In the genomic region with DNA sequence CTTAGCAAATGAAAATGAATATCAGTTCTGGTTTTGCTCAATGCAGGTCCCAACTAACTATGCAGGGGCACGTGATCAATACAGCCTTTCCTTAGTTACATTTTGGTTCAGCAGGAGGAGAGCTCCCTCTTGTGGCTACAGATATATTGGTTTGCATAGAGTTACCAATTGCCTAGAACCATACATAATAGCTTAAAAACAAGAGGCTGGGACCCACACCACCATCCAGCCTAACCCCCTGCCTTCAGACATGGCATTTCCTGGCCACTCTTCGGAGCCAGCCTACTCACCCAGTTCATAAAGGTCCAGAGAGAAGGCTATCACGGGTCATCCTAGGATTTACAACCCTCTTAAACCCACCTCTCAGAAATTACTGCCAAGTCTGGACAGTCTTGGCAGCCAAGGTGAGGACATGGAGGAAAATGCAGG, we compare ENCODE assay signal across 2 cellular contexts.
TF ChIP-seq lines count a peak whose summit lies in the region.

No MANE protein-coding gene starts in this region.

TF ChIP-seq in SK-N-SH treated with all-trans-retinoic acid at 6 μM for 48 hours, 23 proteins besides CTCF, POLR2A, EP300 and RAD21 (continued from another document):
- 0 out of 2 replicates have a peak, but pooled peaks have one; percentile 15 for TF ChIP-seq ISL1 (CRISPR knock-in tag; IDR thresholded peaks at IDR 0.05)
TF ChIP-seq in SK-N-SH treated with all-trans-retinoic acid at 6 μM for 48 hours: peak in this region for 2.

TF ChIP-seq in GM12878, 131 proteins besides CTCF, POLR2A, EP300 and RAD21 (continued from another document and continues in another):
- TF ChIP-seq ZNF592 (IDR thresholded peaks at IDR 0.05) (peak; percentile 72; the same call in 1 of the 2 replicates), ESRRA (IDR thresholded peaks at IDR 0.05; ENCODE audit: low read length) (no peak), RFX5 (IDR thresholded peaks at IDR 0.05; ENCODE audit: low read depth, low read length) (0 out of 2 replicates have a peak, but pooled peaks have one; percentile 23), KLF5 (IDR thresholded peaks at IDR 0.05; ENCODE audit: partially characterized antibody) (peak; percentile 31), BCL11A (IDR thresholded peaks at IDR 0.05; ENCODE audit: low read depth, low read length) (no peak), ZNF687 (IDR thresholded peaks at IDR 0.05) (peak; percentile 19; the same call in 1 of the 2 replicates), MYB (IDR thresholded peaks at IDR 0.05; ENCODE audit: borderline replicate concordance, low read depth, low read length) (0 out of 2 replicates have a peak, but pooled peaks have one; percentile 17), RUNX3 (IDR thresholded peaks at IDR 0.05; ENCODE audit: low read length) (peak; percentile 15; the same call in 1 of the 2 replicates), CREM (IDR thresholded peaks at IDR 0.05; ENCODE audit: low read depth) (0 out of 2 replicates have a peak, but pooled peaks have one; percentile 24), IKZF2 (IDR thresholded peaks at IDR 0.05) (no peak), CREB1 (IDR thresholded peaks at IDR 0.05; ENCODE audit: low read depth) (0 out of 2 replicates have a peak, but pooled peaks have one; percentile 14), SPI1 (IDR thresholded peaks at IDR 0.05; ENCODE audit: borderline replicate concordance, insufficient read depth, low read depth, low read length) (no peak), NFXL1 (IDR thresholded peaks at IDR 0.05; ENCODE audit: borderline replicate concordance) (no peak), NRF1 (conservative IDR thresholded peaks at IDR 0.05; ENCODE audit: low read depth, low read length) (no peak), USF1 (IDR thresholded peaks at IDR 0.05; ENCODE audit: borderline replicate concordance, extremely low read length, insufficient read depth, low read depth, low read length) (peak; percentile 90), ASH2L (IDR thresholded peaks at IDR 0.05; ENCODE audit: borderline replicate concordance, low read depth) (no peak), RAD51 (IDR thresholded peaks at IDR 0.05) (peak; percentile 98), BHLHE40 (IDR thresholded peaks at IDR 0.05; ENCODE audit: borderline replicate concordance in 1 of 2, low read depth in 2 of 2, low read length in 1 of 2) (peak; percentile 93 to 94), SMAD1 (IDR thresholded peaks at IDR 0.05; ENCODE audit: low read depth, partially characterized antibody) (no peak), SMC3 (IDR thresholded peaks at IDR 0.05; ENCODE audit: borderline replicate concordance, low read length) (peak; percentile 52), RB1 (IDR thresholded peaks at IDR 0.05; ENCODE audit: borderline replicate concordance) (peak; percentile 49; the same call in 1 of the 2 replicates), USF2 (IDR thresholded peaks at IDR 0.05; ENCODE audit: borderline replicate concordance, low read depth, low read length) (peak; percentile 94), PML (IDR thresholded peaks at IDR 0.05; ENCODE audit: low read length) (no peak), MTA2 (IDR thresholded peaks at IDR 0.05; ENCODE audit: low read depth) (no peak), SUPT20H (IDR thresholded peaks at IDR 0.05; ENCODE audit: borderline replicate concordance, control insufficient read depth, low read depth, low read length) (no peak), GABPA (IDR thresholded peaks at IDR 0.05; ENCODE audit: low read depth) (no peak), SMARCA5 (IDR thresholded peaks at IDR 0.05) (no peak), PKNOX1 (IDR thresholded peaks at IDR 0.05) (no peak), MAX (IDR thresholded peaks at IDR 0.05; ENCODE audit: low read depth, low read length) (peak; percentile 88)
- TF ChIP-seq, protein P1, sequence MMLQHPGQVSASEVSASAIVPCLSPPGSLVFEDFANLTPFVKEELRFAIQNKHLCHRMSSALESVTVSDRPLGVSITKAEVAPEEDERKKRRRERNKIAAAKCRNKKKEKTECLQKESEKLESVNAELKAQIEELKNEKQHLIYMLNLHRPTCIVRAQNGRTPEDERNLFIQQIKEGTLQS (IDR thresholded peaks at IDR 0.05; ENCODE audit: borderline replicate concordance, extremely low read depth, low read depth, low read length), result peak; percentile 91; the same call in 1 of the 2 replicates
- TF ChIP-seq, protein P2, sequence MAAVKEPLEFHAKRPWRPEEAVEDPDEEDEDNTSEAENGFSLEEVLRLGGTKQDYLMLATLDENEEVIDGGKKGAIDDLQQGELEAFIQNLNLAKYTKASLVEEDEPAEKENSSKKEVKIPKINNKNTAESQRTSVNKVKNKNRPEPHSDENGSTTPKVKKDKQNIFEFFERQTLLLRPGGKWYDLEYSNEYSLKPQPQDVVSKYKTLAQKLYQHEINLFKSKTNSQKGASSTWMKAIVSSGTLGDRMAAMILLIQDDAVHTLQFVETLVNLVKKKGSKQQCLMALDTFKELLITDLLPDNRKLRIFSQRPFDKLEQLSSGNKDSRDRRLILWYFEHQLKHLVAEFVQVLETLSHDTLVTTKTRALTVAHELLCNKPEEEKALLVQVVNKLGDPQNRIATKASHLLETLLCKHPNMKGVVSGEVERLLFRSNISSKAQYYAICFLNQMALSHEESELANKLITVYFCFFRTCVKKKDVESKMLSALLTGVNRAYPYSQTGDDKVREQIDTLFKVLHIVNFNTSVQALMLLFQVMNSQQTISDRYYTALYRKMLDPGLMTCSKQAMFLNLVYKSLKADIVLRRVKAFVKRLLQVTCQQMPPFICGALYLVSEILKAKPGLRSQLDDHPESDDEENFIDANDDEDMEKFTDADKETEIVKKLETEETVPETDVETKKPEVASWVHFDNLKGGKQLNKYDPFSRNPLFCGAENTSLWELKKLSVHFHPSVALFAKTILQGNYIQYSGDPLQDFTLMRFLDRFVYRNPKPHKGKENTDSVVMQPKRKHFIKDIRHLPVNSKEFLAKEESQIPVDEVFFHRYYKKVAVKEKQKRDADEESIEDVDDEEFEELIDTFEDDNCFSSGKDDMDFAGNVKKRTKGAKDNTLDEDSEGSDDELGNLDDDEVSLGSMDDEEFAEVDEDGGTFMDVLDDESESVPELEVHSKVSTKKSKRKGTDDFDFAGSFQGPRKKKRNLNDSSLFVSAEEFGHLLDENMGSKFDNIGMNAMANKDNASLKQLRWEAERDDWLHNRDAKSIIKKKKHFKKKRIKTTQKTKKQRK (IDR thresholded peaks at IDR 0.05; ENCODE audit: low read depth, low read length), result no peak
- TF ChIP-seq, protein P3, sequence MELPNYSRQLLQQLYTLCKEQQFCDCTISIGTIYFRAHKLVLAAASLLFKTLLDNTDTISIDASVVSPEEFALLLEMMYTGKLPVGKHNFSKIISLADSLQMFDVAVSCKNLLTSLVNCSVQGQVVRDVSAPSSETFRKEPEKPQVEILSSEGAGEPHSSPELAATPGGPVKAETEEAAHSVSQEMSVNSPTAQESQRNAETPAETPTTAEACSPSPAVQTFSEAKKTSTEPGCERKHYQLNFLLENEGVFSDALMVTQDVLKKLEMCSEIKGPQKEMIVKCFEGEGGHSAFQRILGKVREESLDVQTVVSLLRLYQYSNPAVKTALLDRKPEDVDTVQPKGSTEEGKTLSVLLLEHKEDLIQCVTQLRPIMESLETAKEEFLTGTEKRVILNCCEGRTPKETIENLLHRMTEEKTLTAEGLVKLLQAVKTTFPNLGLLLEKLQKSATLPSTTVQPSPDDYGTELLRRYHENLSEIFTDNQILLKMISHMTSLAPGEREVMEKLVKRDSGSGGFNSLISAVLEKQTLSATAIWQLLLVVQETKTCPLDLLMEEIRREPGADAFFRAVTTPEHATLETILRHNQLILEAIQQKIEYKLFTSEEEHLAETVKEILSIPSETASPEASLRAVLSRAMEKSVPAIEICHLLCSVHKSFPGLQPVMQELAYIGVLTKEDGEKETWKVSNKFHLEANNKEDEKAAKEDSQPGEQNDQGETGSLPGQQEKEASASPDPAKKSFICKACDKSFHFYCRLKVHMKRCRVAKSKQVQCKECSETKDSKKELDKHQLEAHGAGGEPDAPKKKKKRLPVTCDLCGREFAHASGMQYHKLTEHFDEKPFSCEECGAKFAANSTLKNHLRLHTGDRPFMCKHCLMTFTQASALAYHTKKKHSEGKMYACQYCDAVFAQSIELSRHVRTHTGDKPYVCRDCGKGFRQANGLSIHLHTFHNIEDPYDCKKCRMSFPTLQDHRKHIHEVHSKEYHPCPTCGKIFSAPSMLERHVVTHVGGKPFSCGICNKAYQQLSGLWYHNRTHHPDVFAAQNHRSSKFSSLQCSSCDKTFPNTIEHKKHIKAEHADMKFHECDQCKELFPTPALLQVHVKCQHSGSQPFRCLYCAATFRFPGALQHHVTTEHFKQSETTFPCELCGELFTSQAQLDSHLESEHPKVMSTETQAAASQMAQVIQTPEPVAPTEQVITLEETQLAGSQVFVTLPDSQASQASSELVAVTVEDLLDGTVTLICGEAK (IDR thresholded peaks at IDR 0.05; ENCODE audit: borderline replicate concordance), result no peak
